1 cellular context compared by ENCODE assay signal in the genomic region with DNA sequence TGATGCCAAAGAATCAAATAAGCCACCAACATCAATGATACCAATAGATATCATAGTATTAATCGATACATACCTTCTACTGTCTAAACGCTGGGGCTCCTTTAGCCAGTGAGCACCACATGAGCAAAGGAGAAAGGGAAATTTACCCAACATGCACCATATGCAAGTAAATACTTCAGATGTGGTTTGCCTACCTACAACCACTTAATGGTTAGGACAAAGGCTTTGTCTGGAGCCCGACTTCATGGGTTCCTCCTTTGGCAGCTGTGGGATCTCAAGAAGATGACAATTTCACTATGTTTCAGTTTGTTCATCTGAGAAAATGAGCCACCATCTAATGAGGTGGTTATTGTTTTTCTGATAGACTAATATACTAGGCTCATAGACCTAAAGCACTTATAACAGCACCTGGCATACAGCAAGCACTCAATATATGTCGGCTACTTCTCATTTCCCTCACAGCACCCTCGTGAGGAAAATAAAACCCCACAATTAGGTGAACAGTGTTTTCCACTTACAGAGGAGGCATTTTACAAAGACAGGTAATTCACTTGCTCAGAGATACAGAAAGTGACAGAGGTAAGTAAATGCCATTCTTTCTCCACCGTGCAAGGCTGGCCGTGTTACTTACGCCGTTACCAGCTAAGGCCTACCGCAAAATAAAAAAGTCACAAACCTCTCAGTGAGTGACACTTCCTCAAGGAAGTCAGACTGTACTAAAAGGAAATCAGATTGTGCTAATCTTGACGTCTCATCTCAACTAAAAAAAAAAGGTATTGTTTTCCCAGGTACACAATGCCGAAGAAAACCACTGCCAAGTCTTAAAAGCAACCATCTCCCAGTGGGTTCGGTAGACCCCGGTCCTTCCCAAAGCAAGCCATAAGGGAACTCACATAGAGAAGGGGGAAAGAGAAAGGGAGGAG.
TF ChIP-seq lines count a peak whose summit lies in the region.

No MANE protein-coding gene starts in this region.

TF ChIP-seq in K562, 482 proteins besides CTCF, POLR2A, EP300 and RAD21:
- TF ChIP-seq MEIS2 (IDR thresholded peaks at IDR 0.05; ENCODE audit: partially characterized antibody) = peak; percentile 38
- TF ChIP-seq PHB (CRISPR knock-in tag; IDR thresholded peaks at IDR 0.05) = no peak
- 0 out of 2 replicates have a peak, but pooled peaks have one; percentile 28 for TF ChIP-seq RB1 (IDR thresholded peaks at IDR 0.05; ENCODE audit: low read depth)
- TF ChIP-seq SOX6 (IDR thresholded peaks at IDR 0.05) = peak; percentile 61
- peak; percentile 58 to 89; a peak in 3 of 4 replicates for TF ChIP-seq ETV6 (IDR thresholded peaks at IDR 0.05; ENCODE audit: borderline replicate concordance in 1 of 2, low read depth in 2 of 2, low read length in 1 of 2)
- TF ChIP-seq ETV6 (CRISPR knock-in tag; IDR thresholded peaks at IDR 0.05; ENCODE audit: borderline replicate concordance) = no peak
- peak; percentile 94 for TF ChIP-seq ZKSCAN8 (CRISPR knock-in tag; IDR thresholded peaks at IDR 0.05)
- no peak for TF ChIP-seq FOXA3 (CRISPR knock-in tag; conservative IDR thresholded peaks at IDR 0.05 in 1 of 2, IDR thresholded peaks at IDR 0.05 in 1 of 2)
- TF ChIP-seq TEAD4 (IDR thresholded peaks at IDR 0.05; ENCODE audit: low read length) = 0 out of 2 replicates have a peak, but pooled peaks have one; percentile 4
- TF ChIP-seq TEAD4 (CRISPR knock-in tag; IDR thresholded peaks at IDR 0.05; ENCODE audit: borderline replicate concordance) = no peak
- no peak for TF ChIP-seq RFX5 (IDR thresholded peaks at IDR 0.05; ENCODE audit: low read depth, low read length)
- TF ChIP-seq, protein P1, sequence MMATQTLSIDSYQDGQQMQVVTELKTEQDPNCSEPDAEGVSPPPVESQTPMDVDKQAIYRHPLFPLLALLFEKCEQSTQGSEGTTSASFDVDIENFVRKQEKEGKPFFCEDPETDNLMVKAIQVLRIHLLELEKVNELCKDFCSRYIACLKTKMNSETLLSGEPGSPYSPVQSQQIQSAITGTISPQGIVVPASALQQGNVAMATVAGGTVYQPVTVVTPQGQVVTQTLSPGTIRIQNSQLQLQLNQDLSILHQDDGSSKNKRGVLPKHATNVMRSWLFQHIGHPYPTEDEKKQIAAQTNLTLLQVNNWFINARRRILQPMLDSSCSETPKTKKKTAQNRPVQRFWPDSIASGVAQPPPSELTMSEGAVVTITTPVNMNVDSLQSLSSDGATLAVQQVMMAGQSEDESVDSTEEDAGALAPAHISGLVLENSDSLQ (IDR thresholded peaks at IDR 0.05) = peak; percentile 83
